ENCODE assay signal across 19 cellular contexts in the genomic region with DNA sequence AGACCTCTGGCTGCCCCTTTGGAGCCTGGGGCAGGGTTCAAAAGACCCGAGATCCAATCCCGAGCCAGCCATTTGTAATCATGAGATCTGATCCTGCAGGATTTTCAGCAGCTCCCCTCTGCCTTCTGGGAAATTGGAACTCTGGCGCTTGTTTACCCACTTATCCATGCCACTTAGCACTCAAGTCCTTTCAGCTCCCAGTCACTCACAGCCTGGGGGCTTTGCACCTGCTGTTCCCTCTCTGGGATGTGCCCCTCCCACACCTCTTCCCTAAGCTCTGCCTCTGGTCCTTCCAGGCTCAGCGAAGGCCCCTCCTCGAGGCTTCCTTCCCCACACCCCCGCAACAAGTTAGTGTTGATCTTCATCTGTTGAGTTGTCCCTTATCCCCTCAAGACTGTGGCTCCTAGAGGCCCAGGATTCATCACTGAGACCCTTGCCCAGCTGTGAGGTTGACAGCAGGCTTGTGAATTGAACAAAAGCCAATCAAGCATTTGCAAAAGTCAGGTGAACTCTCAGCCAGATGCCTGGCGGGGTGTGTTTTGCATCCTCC.
DNase-seq lines count a peak whose midpoint lies in the region; ATAC-seq lines count a peak whose summit lies in the region.
"Had no signal": no experiment of that assay in that cellular context is flagged by ENCODE, and none has a peak within 500 bp of the region (broad histone marks: within the 10 kb centered on the region; RNA-seq: fewer than 3 reads in every experiment).

No MANE protein-coding gene starts in this region.

- peaks cover 11% of the 10 kb centered on the region for H3K4me1 Mint-ChIP-seq in activated T-cell treated with anti-CD3 and anti-CD28 coated beads, Interleukin-2, amount 50 U/mL, for 4 hours (ENCODE audit: low read depth)

- peaks cover 7 to 71% (median 22%) of the 10 kb centered on the region in 11 experiments; a peak in 18 of 22 replicates for H3K27me3 ChIP-seq in BLaER1 treated with 17β-estradiol and CSF1 and Interleukin-3, amounts not matched to agents 10 nM and 100 nM
- H3K27me3 ChIP-seq: breast epithelium, stomach had no signal

- no peaks in the 10 kb centered on the region for H3K36me3 ChIP-seq in BLaER1 treated with 17β-estradiol and CSF1 and Interleukin-3, amounts not matched to agents 10 nM and 100 nM
- H3K36me3 ChIP-seq: breast epithelium, stomach had no signal

- H3K4me3 Mint-ChIP-seq in activated T-cell treated with anti-CD3 and anti-CD28 coated beads, Interleukin-2, amount 50 U/mL, for 4 hours, result no peak overlapping the region
- H3K4me3 Mint-ChIP-seq: activated CD4-positive, alpha-beta memory T cell treated with anti-CD3 and anti-CD28 coated beads for 36 hours; activated naive CD8-positive, alpha-beta T cell; activated T-cell treated with anti-CD3 and anti-CD28 coated beads, Interleukin-2, amount 50 U/mL, for 24 hours; natural killer cell had no signal

- DNase-seq in NCI-H128 (lab: John Stamatoyannopoulos, UW; ENCODE audit: unreplicated experiment) (peak; percentile 78), NCI-H2196 treated with DMSO at 0.1 percent for 48 hours (lab: John Stamatoyannopoulos, UW; ENCODE audit: unreplicated experiment) (peak; percentile 37), SHP77 treated with DMSO at 0.1 percent for 48 hours (lab: John Stamatoyannopoulos, UW) (peak; percentile 74), C1 segment of cervical spinal cord (lab: John Stamatoyannopoulos, UW) (no peak), posterior vena cava (ENCODE audit: low spot score) (no peak)
- DNase-seq in stimulated activated CD4-positive, alpha-beta T cell treated with anti-CD3 and anti-CD28 coated beads, Interleukin-4, amount 100 ng/mL, for 1 hour, result no peak
- no peak for DNase-seq in activated T-cell treated with anti-CD3 and anti-CD28 coated beads, Interleukin-2, amount 50 U/mL, for 4 hours
- DNase-seq: activated CD4-positive, alpha-beta memory T cell treated with anti-CD3 and anti-CD28 coated beads for 36 hours; activated T-cell treated with anti-CD3 and anti-CD28 coated beads, Interleukin-2, amount 50 U/mL, for 24 hours; HCEC 1CT; immature natural killer cell; mammary epithelial cell; natural killer cell; NCI-H1694 treated with DMSO at 0.1 percent for 48 hours; PC-9; stomach had no signal

- no peak overlapping the region for H3K9ac ChIP-seq in BLaER1 treated with 17β-estradiol and CSF1 and Interleukin-3, amounts not matched to agents 10 nM and 100 nM

- H3K4me1 ChIP-seq in BLaER1 treated with 17β-estradiol and CSF1 and Interleukin-3, amounts not matched to agents 10 nM and 100 nM, result peaks cover 36 to 97% (median 93%) of the 10 kb centered on the region in 10 experiments
- H3K4me1 ChIP-seq: breast epithelium, stomach had no signal

- intact Hi-C loops in posterior vena cava (cut with DNase I), result no loop called here

- no peak for ATAC-seq in activated T-cell treated with anti-CD3 and anti-CD28 coated beads, Interleukin-2, amount 50 U/mL, for 4 hours
- ATAC-seq: natural killer cell had no signal

- peaks cover 4% of the 10 kb centered on the region for H3K27me3 Mint-ChIP-seq in activated T-cell treated with anti-CD3 and anti-CD28 coated beads, Interleukin-2, amount 50 U/mL, for 4 hours (ENCODE audit: low read depth)
- H3K27me3 Mint-ChIP-seq: activated CD4-positive, alpha-beta memory T cell treated with anti-CD3 and anti-CD28 coated beads for 36 hours had no signal

- H3K4me3 ChIP-seq in BLaER1 treated with 17β-estradiol and CSF1 and Interleukin-3, amounts not matched to agents 10 nM and 100 nM, result no peak overlapping the region
- H3K4me3 ChIP-seq: breast epithelium, PC-9, stomach had no signal

- H3K9me3 ChIP-seq in BLaER1 treated with 17β-estradiol and CSF1 and Interleukin-3, amounts not matched to agents 10 nM and 100 nM (replicated peaks in 1 of 11), result no peaks in the 10 kb centered on the region
- H3K9me3 ChIP-seq: breast epithelium, stomach had no signal

- H3K36me3 Mint-ChIP-seq in activated T-cell treated with anti-CD3 and anti-CD28 coated beads, Interleukin-2, amount 50 U/mL, for 4 hours (ENCODE audit: insufficient read depth), result peaks cover 1% of the 10 kb centered on the region
- H3K36me3 Mint-ChIP-seq: activated CD4-positive, alpha-beta memory T cell treated with anti-CD3 and anti-CD28 coated beads for 36 hours; natural killer cell had no signal

- peak overlapping the region in 8 of 11 experiments; percentile 72 to 100 (median 92); a peak in 16 of 22 replicates for H3K4me2 ChIP-seq in BLaER1 treated with 17β-estradiol and CSF1 and Interleukin-3, amounts not matched to agents 10 nM and 100 nM
- H3K4me2 ChIP-seq: PC-9 had no signal

- no peaks in the 10 kb centered on the region for H3K9me3 Mint-ChIP-seq in activated T-cell treated with anti-CD3 and anti-CD28 coated beads, Interleukin-2, amount 50 U/mL, for 4 hours
- H3K9me3 Mint-ChIP-seq: activated CD4-positive, alpha-beta memory T cell treated with anti-CD3 and anti-CD28 coated beads for 36 hours; activated T-cell treated with anti-CD3 and anti-CD28 coated beads, Interleukin-2, amount 50 U/mL, for 24 hours; immature natural killer cell; natural killer cell had no signal

- H4K20me1 ChIP-seq in BLaER1 treated with 17β-estradiol and CSF1 and Interleukin-3, amounts not matched to agents 10 nM and 100 nM, result peaks cover 0 to 68% (median 31%) of the 10 kb centered on the region in 11 experiments; a peak in 15 of 22 replicates

- H3K27ac ChIP-seq in BLaER1 treated with 17β-estradiol and CSF1 and Interleukin-3, amounts not matched to agents 10 nM and 100 nM, result no peak overlapping the region
- H3K27ac ChIP-seq: breast epithelium, PC-9, stomach had no signal

Comparison
In these comparisons a context has a peak if more than half of its experiments do, and no peak if none do; other contexts are left out.
1. DNase-seq: peak in NCI-H128 (single experiment), NCI-H2196 treated with DMSO at 0.1 percent for 48 hours (single experiment) and SHP77 treated with DMSO at 0.1 percent for 48 hours (single experiment); none in C1 segment of cervical spinal cord (0 of 14), stimulated activated CD4-positive, alpha-beta T cell treated with anti-CD3 and anti-CD28 coated beads, Interleukin-4, amount 100 ng/mL, for 1 hour (single experiment), activated T-cell treated with anti-CD3 and anti-CD28 coated beads, Interleukin-2, amount 50 U/mL, for 4 hours (single experiment) and posterior vena cava (single experiment).